23 cellular contexts compared by ENCODE assay signal in genomic region chr2:71380665-71381064, GRCh38.
"Had no signal": no experiment of that assay in that cellular context is flagged by ENCODE, and none has a peak within 500 bp of the region (broad histone marks: within the 10 kb centered on the region; RNA-seq: fewer than 3 reads in every experiment).

No MANE protein-coding gene starts in this region.

- H3K9me3 Mint-ChIP-seq: activated B cell treated with CpG ODN at 0.5 μM for 24 hours; activated CD4-positive, alpha-beta memory T cell treated with anti-CD3 and anti-CD28 coated beads, Interleukin-2, amount 10 ng/mL, durations not matched to agents 7 days and 5 days; activated naive CD8-positive, alpha-beta T cell treated with anti-CD3 and anti-CD28 coated beads, Interleukin-2, amount 50 U/mL, for 24 hours; activated T-helper 17 cell treated with anti-CD3 and anti-CD28 coated beads, Interleukin-2, amount 50 U/mL, for 72 hours; endodermal cell had no signal

- H3K27me3 Mint-ChIP-seq: activated B cell treated with CpG ODN at 0.5 μM for 24 hours; activated CD4-positive, alpha-beta memory T cell treated with anti-CD3 and anti-CD28 coated beads, Interleukin-2, amount 10 ng/mL, durations not matched to agents 7 days and 5 days; activated CD8-positive, alpha-beta memory T cell treated with anti-CD3 and anti-CD28 coated beads, Interleukin-2, amount 10 ng/mL, durations not matched to agents 7 days and 5 days; activated naive CD8-positive, alpha-beta T cell treated with anti-CD3 and anti-CD28 coated beads, Interleukin-2, amount 50 U/mL, for 24 hours; activated T-helper 17 cell treated with anti-CD3 and anti-CD28 coated beads, Interleukin-2, amount 50 U/mL, for 72 hours had no signal

- H3K4me3 Mint-ChIP-seq: activated B cell treated with CpG ODN at 0.5 μM for 24 hours; activated CD4-positive, alpha-beta memory T cell treated with anti-CD3 and anti-CD28 coated beads, Interleukin-2, amount 10 ng/mL, durations not matched to agents 7 days and 5 days; activated CD8-positive, alpha-beta memory T cell treated with anti-CD3 and anti-CD28 coated beads, Interleukin-2, amount 10 ng/mL, durations not matched to agents 7 days and 5 days; activated naive CD8-positive, alpha-beta T cell treated with anti-CD3 and anti-CD28 coated beads, Interleukin-2, amount 50 U/mL, for 24 hours; activated T-helper 17 cell treated with anti-CD3 and anti-CD28 coated beads, Interleukin-2, amount 50 U/mL, for 72 hours; endodermal cell; nephron progenitor cell had no signal

- H3K27me3 ChIP-seq: dorsolateral prefrontal cortex, left lung, thyroid gland had no signal

- H3K4me3 ChIP-seq: dorsolateral prefrontal cortex, left lung, thyroid gland had no signal

- DNase-seq: activated B cell treated with CpG ODN at 0.5 μM for 24 hours; activated CD4-positive, alpha-beta memory T cell treated with anti-CD3 and anti-CD28 coated beads, Interleukin-2, amount 10 ng/mL, durations not matched to agents 7 days and 5 days; activated CD4-positive, alpha-beta T cell treated with anti-CD3 and anti-CD28 coated beads for 48 hours; activated CD8-positive, alpha-beta memory T cell treated with anti-CD3 and anti-CD28 coated beads, Interleukin-2, amount 10 ng/mL, durations not matched to agents 7 days and 5 days; activated naive CD4-positive, alpha-beta T cell treated with Interleukin-2 at 50 U/mL for 16 hours; activated naive CD8-positive, alpha-beta T cell treated with anti-CD3 and anti-CD28 coated beads, Interleukin-2, amount 50 U/mL, for 24 hours; aorta; dorsolateral prefrontal cortex; endodermal cell; head of caudate nucleus; left lung; midbrain; nephron progenitor cell; nucleus accumbens; posterior cingulate gyrus; retina; stimulated activated CD4-positive, alpha-beta T cell treated with anti-CD3 and anti-CD28 coated beads, Interleukin-2, amount 100 ng/mL, for 24 hours; stimulated activated naive CD4-positive, alpha-beta T cell treated with Interleukin-2 at 50 U/mL for 16 hours; T-helper 1 cell; T-helper 9 cell; thyroid gland had no signal

- H3K9me3 ChIP-seq: left lung, thyroid gland had no signal

- H3K27ac ChIP-seq: dorsolateral prefrontal cortex, epithelial cell of prostate, left lung, thyroid gland had no signal

- H3K4me1 ChIP-seq: left lung, thyroid gland had no signal

- H3K4me1 Mint-ChIP-seq: activated B cell treated with CpG ODN at 0.5 μM for 24 hours, endodermal cell had no signal

- ATAC-seq: activated CD8-positive, alpha-beta memory T cell treated with anti-CD3 and anti-CD28 coated beads, Interleukin-2, amount 10 ng/mL, durations not matched to agents 7 days and 5 days; activated naive CD8-positive, alpha-beta T cell treated with anti-CD3 and anti-CD28 coated beads, Interleukin-2, amount 50 U/mL, for 24 hours; activated T-helper 17 cell treated with anti-CD3 and anti-CD28 coated beads, Interleukin-2, amount 50 U/mL, for 72 hours; left lung had no signal

- H3K27ac Mint-ChIP-seq: activated B cell treated with CpG ODN at 0.5 μM for 24 hours; activated CD4-positive, alpha-beta memory T cell treated with anti-CD3 and anti-CD28 coated beads, Interleukin-2, amount 10 ng/mL, durations not matched to agents 7 days and 5 days; activated CD8-positive, alpha-beta memory T cell treated with anti-CD3 and anti-CD28 coated beads, Interleukin-2, amount 10 ng/mL, durations not matched to agents 7 days and 5 days; endodermal cell; nephron progenitor cell had no signal
